Comparison of ENCODE assay signal across 8 cellular contexts in the genomic region with DNA sequence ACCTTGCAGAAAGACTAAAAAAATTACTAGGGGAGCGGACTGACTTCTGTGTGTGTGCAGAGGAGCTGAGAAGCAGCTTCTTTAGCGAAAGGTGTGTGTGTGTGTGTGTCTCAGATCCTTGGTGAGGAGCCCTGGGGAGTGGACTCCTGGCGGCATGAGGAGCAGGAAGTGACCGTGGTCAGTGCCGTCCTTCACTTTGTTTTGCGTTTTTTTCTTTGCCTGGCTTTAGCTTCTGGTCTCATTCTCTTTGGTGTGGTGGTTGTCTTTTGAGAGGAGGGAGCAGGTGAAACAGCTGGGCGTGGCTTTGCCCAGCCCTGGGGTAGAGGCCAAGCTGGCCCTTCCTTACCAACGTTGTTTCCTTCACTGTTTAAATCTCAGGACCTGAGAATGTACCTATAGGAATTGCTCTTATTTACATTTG. TPM values are rescaled to one million over a fixed set of nuclear protein-coding genes. Genes with fewer than 3 reads are reported as not detected.
A peak's percentile ranks its signal among the peaks of the same experiment; 100 is the strongest.
DNase-seq lines count a peak whose midpoint lies in the region; TF ChIP-seq lines count a peak whose summit lies in the region.

No MANE protein-coding gene starts in this region.

- no peak overlapping the region for H3K27ac ChIP-seq in iPS-18a (ENCODE audit: low read length)
- no peak overlapping the region for H3K27ac ChIP-seq in stomach smooth muscle (ENCODE audit: low read length)
- H3K27ac ChIP-seq in caudate nucleus (ENCODE audit: low read depth, low read length) = no peak overlapping the region

- no peaks in the 10 kb centered on the region for H3K9me3 Mint-ChIP-seq in activated CD4-positive, alpha-beta T cell treated with anti-CD3 and anti-CD28 coated beads, Interleukin-2, amount 10 ng/mL, durations not matched to agents 7 days and 5 days
- no peaks in the 10 kb centered on the region for H3K9me3 Mint-ChIP-seq in activated CD4-positive, alpha-beta memory T cell treated with anti-CD3 and anti-CD28 coated beads for 36 hours

- H3K4me1 ChIP-seq in iPS-18a (ENCODE audit: control insufficient read depth, low read depth, low read length) (peaks cover 11% of the 10 kb centered on the region), stomach smooth muscle (ENCODE audit: control insufficient read depth, insufficient read depth, low read length) (peaks cover 11% of the 10 kb centered on the region)

- H3K27me3 Mint-ChIP-seq in activated CD4-positive, alpha-beta T cell treated with anti-CD3 and anti-CD28 coated beads, Interleukin-2, amount 10 ng/mL, durations not matched to agents 7 days and 5 days = peaks cover 9% of the 10 kb centered on the region
- peaks cover 3% of the 10 kb centered on the region for H3K27me3 Mint-ChIP-seq in activated CD4-positive, alpha-beta memory T cell treated with anti-CD3 and anti-CD28 coated beads for 36 hours

- H3K36me3 Mint-ChIP-seq in activated CD4-positive, alpha-beta T cell treated with anti-CD3 and anti-CD28 coated beads, Interleukin-2, amount 10 ng/mL, durations not matched to agents 7 days and 5 days (ENCODE audit: low read depth) = peaks cover 8% of the 10 kb centered on the region
- H3K36me3 Mint-ChIP-seq in activated CD4-positive, alpha-beta memory T cell treated with anti-CD3 and anti-CD28 coated beads for 36 hours = peaks cover 3% of the 10 kb centered on the region

- H3K36me3 ChIP-seq in iPS-18a (ENCODE audit: control insufficient read depth, low read depth, low read length) = no peaks in the 10 kb centered on the region
- H3K36me3 ChIP-seq in stomach smooth muscle (ENCODE audit: control insufficient read depth in 2 of 2, insufficient read depth in 2 of 2, low read length in 2 of 2) = no peaks in the 10 kb centered on the region

- peaks cover 44% of the 10 kb centered on the region for H3K4me1 Mint-ChIP-seq in activated CD4-positive, alpha-beta T cell treated with anti-CD3 and anti-CD28 coated beads, Interleukin-2, amount 10 ng/mL, durations not matched to agents 7 days and 5 days
- H3K4me1 Mint-ChIP-seq in activated CD4-positive, alpha-beta memory T cell treated with anti-CD3 and anti-CD28 coated beads for 36 hours (ENCODE audit: low read depth) = peaks cover 44% of the 10 kb centered on the region

- CTCF ChIA-PET in activated CD4-positive, alpha-beta T cell treated with anti-CD3 and anti-CD28 coated beads, Interleukin-2, amount 10 ng/mL, durations not matched to agents 7 days and 5 days (lab: Charles Lee) = interaction anchor here (1.0 to 1.3 kb wide), 2 partner anchors 16 to 112 kb away, joined by 3 to 5 read pairs; no protein-coding TSS in a partner anchor
- CTCF ChIA-PET in activated CD4-positive, alpha-beta memory T cell treated with anti-CD3 and anti-CD28 coated beads for 36 hours (lab: Charles Lee) = interaction anchor here (0.6 to 1.5 kb wide), 4 partner anchors 30 to 175 kb away, joined by 3 to 4 read pairs (median 3); no protein-coding TSS in a partner anchor
- CTCF ChIA-PET in HEK293T (lab: Yijun Ruan, JAX) = no interaction called here

- H3K4me3 Mint-ChIP-seq in activated CD4-positive, alpha-beta T cell treated with anti-CD3 and anti-CD28 coated beads, Interleukin-2, amount 10 ng/mL, durations not matched to agents 7 days and 5 days = peak overlapping the region; percentile 84
- peak overlapping the region; percentile 86 for H3K4me3 Mint-ChIP-seq in activated CD4-positive, alpha-beta memory T cell treated with anti-CD3 and anti-CD28 coated beads for 36 hours

- peak overlapping the region; percentile 90 for H3K4me3 ChIP-seq in iPS-18a (ENCODE audit: low read length)
- H3K4me3 ChIP-seq in stomach smooth muscle (ENCODE audit: low read length in 2 of 2) = peak overlapping the region in 1 of 2 donors; percentile 35

- POLR2A ChIA-PET in activated CD4-positive, alpha-beta T cell treated with anti-CD3 and anti-CD28 coated beads, Interleukin-2, amount 10 ng/mL, durations not matched to agents 7 days and 5 days (lab: Charles Lee) = no interaction called here
- POLR2A ChIA-PET in activated CD4-positive, alpha-beta memory T cell treated with anti-CD3 and anti-CD28 coated beads for 36 hours (lab: Charles Lee) = interaction anchor here (0.9 to 2.6 kb wide), 3 partner anchors 13 to 29 kb away, joined by 3 to 11 read pairs (median 4); no protein-coding TSS in a partner anchor
- POLR2A ChIA-PET in HEK293T (lab: Yijun Ruan, JAX) = interaction anchor here (1.6 kb wide), 1 partner anchor 29 kb away, joined by 5 read pairs; no protein-coding TSS in a partner anchor

- H3K9ac ChIP-seq in iPS-18a (ENCODE audit: low read length) (no peak overlapping the region), stomach smooth muscle (ENCODE audit: low read length in 2 of 2) (peak overlapping the region; percentile 36 to 80)

- H3K9me3 ChIP-seq in iPS-18a (ENCODE audit: control insufficient read depth, low read depth, low read length) (no peaks in the 10 kb centered on the region), stomach smooth muscle (ENCODE audit: control insufficient read depth in 2 of 2, low read length in 2 of 2) (no peaks in the 10 kb centered on the region)

- intact Hi-C loops in activated CD4-positive, alpha-beta memory T cell treated with anti-CD3 and anti-CD28 coated beads for 36 hours (cut with micrococcal nuclease) = no loop called here

- peak overlapping the region; percentile 89 for H3K27ac Mint-ChIP-seq in activated CD4-positive, alpha-beta T cell treated with anti-CD3 and anti-CD28 coated beads, Interleukin-2, amount 10 ng/mL, durations not matched to agents 7 days and 5 days
- no peak overlapping the region for H3K27ac Mint-ChIP-seq in activated CD4-positive, alpha-beta memory T cell treated with anti-CD3 and anti-CD28 coated beads for 36 hours

- no peak for DNase-seq in activated CD4-positive, alpha-beta T cell treated with anti-CD3 and anti-CD28 coated beads, Interleukin-2, amount 10 ng/mL, durations not matched to agents 7 days and 5 days
- no peak for DNase-seq in activated CD4-positive, alpha-beta T cell treated with anti-CD3 and anti-CD28 coated beads, Interleukin-2, amount 50 U/mL, for 1 hour
- DNase-seq in activated CD4-positive, alpha-beta memory T cell treated with anti-CD3 and anti-CD28 coated beads for 36 hours = no peak
- DNase-seq in HEK293T (ENCODE audit: extremely low spot score) (no peak), caudate nucleus (lab: John Stamatoyannopoulos, UW) (no peak), HuH-7.5 (ENCODE audit: low spot score) (no peak)

- peaks cover 26% of the 10 kb centered on the region for H3K27me3 ChIP-seq in iPS-18a (ENCODE audit: control insufficient read depth, insufficient read depth, low read length)
- peaks cover 2 to 3% of the 10 kb centered on the region in 2 donors for H3K27me3 ChIP-seq in stomach smooth muscle (ENCODE audit: control insufficient read depth in 1 of 2, insufficient read depth in 2 of 2, low read length in 2 of 2)

TF ChIP-seq in HEK293T, 16 proteins besides CTCF, POLR2A, EP300 and RAD21:
- no peak for TF ChIP-seq ELF4 (IDR thresholded peaks at IDR 0.05)
- no peak for TF ChIP-seq BHLHE40 (IDR thresholded peaks at IDR 0.05; ENCODE audit: borderline replicate concordance)
- TF ChIP-seq FOXA1 (IDR thresholded peaks at IDR 0.05) = no peak
- no peak for TF ChIP-seq NFRKB (IDR thresholded peaks at IDR 0.05)
- no peak for TF ChIP-seq ZNF384 (IDR thresholded peaks at IDR 0.05)
- no peak for TF ChIP-seq L3MBTL2 (conservative IDR thresholded peaks at IDR 0.05)
- TF ChIP-seq, protein P1, sequence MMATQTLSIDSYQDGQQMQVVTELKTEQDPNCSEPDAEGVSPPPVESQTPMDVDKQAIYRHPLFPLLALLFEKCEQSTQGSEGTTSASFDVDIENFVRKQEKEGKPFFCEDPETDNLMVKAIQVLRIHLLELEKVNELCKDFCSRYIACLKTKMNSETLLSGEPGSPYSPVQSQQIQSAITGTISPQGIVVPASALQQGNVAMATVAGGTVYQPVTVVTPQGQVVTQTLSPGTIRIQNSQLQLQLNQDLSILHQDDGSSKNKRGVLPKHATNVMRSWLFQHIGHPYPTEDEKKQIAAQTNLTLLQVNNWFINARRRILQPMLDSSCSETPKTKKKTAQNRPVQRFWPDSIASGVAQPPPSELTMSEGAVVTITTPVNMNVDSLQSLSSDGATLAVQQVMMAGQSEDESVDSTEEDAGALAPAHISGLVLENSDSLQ (IDR thresholded peaks at IDR 0.05) = no peak
- no peak for TF ChIP-seq SP1 (IDR thresholded peaks at IDR 0.05)
- no peak for TF ChIP-seq TARDBP (IDR thresholded peaks at IDR 0.05)
- no peak for TF ChIP-seq FOXK2 (IDR thresholded peaks at IDR 0.05)
- TF ChIP-seq FOXM1 (IDR thresholded peaks at IDR 0.05; ENCODE audit: borderline replicate concordance) = no peak
- no peak for TF ChIP-seq SUZ12 (IDR thresholded peaks at IDR 0.05)
- no peak for TF ChIP-seq CTBP1 (IDR thresholded peaks at IDR 0.05; ENCODE audit: borderline replicate concordance)
- no peak for TF ChIP-seq LEF1 (IDR thresholded peaks at IDR 0.05; ENCODE audit: borderline replicate concordance)
- no peak for TF ChIP-seq HDGF (IDR thresholded peaks at IDR 0.05; ENCODE audit: borderline replicate concordance)
- TF ChIP-seq ARNT (IDR thresholded peaks at IDR 0.05) = no peak

RNA-seq across cellular contexts. Expression of gene ZBED4, which starts 1.9 kb away (rescaled TPM):
- total RNA-seq in activated CD4-positive, alpha-beta T cell treated with anti-CD3 and anti-CD28 coated beads, Interleukin-2, amount 10 ng/mL, durations not matched to agents 7 days and 5 days = 10 to 100 TPM; 20.0 to 20.8 TPM
- total RNA-seq in activated CD4-positive, alpha-beta memory T cell treated with anti-CD3 and anti-CD28 coated beads for 36 hours = 10 to 100 TPM; 18.4 TPM

RNA-seq across cellular contexts. Expression of gene BRD1, which starts 27.8 kb away (rescaled TPM):
- total RNA-seq in activated CD4-positive, alpha-beta T cell treated with anti-CD3 and anti-CD28 coated beads, Interleukin-2, amount 10 ng/mL, durations not matched to agents 7 days and 5 days = 10 to 100 TPM; 46.9 to 49.2 TPM
- 10 to 100 TPM; 27.5 to 30.2 TPM for total RNA-seq in activated CD4-positive, alpha-beta memory T cell treated with anti-CD3 and anti-CD28 coated beads for 36 hours
